ENCODE assay signal across 9 cellular contexts in the genomic region with DNA sequence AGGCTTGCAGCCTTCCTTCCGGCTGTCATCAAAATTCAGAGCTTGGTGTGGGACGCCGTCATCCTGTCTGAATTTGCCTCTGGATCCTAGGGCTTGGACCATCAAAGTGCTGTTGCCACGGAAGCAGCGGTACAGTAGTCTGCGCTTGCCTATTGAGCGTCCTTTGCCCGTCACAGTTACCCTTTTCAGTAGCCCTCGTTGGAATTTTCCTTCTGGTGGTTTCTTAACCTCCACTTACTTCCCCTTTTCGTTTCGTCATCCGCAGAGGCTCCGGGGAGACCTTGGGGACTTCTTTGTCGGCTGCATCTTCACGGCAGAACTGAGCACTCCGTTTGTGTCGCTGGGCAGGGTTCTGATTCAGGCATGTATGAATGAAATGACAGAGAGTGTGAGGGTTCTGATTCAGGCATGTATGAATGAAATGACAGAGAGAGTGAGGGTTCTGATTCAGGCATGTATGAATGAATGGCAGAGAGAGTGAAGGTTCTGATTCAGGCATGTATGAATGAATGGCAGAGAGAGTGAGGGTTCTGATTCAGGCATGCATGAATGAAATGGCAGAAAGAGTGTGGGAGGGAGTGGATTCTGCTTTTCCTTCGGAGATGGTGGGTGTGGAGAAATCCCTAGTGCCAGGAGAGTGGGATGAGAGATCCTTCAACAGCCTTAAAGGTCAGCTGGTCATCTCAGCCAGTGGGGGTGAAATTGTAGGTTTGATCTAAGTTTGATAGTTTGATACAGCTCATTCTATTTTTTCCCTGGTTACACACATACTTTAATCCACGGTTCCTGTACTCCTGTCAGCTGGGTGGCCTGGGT. TPM values are rescaled to one million over a fixed set of nuclear protein-coding genes. Genes with fewer than 3 reads are reported as not detected.
DNase-seq lines count a peak whose midpoint lies in the region; ATAC-seq and TF ChIP-seq lines count a peak whose summit lies in the region.
"Had no signal": no experiment of that assay in that cellular context is flagged by ENCODE, and none has a peak within 500 bp of the region (broad histone marks: within the 10 kb centered on the region; RNA-seq: fewer than 3 reads in every experiment).

No MANE protein-coding gene starts in this region.

- H3K4me1 Mint-ChIP-seq in mesothelial cell of epicardium: no peaks in the 10 kb centered on the region

- H3K4me3 ChIP-seq in trophoblast cell (ENCODE audit: low read depth, low read length) (no peak overlapping the region), lower leg skin (ENCODE audit: low read depth, poor library complexity, severe bottlenecking) (no peak overlapping the region)

- H2BK12ac ChIP-seq in trophoblast cell (ENCODE audit: low read length): no peak overlapping the region

- H3K79me2 ChIP-seq in trophoblast cell (ENCODE audit: control insufficient read depth, insufficient read depth, low read length, poor library complexity): no peaks in the 10 kb centered on the region

- no peak overlapping the region for H4K91ac ChIP-seq in trophoblast cell (ENCODE audit: low read depth, low read length)

- H3K9ac ChIP-seq in trophoblast cell (ENCODE audit: low read length): no peak overlapping the region

- no peak overlapping the region for H3K27ac ChIP-seq in trophoblast cell (ENCODE audit: low read depth, low read length)
- H3K27ac ChIP-seq: 22Rv1 had no signal

- no CpG with 5 or more reads among the region's 19 CpGs for WGBS in trophoblast cell (ENCODE audit: extremely low coverage, insufficient coverage, insufficient read length)
- WGBS in lower leg skin, 2 donors: 82% methylated on average over 19 of the region's 19 CpGs

- no peak overlapping the region for H2BK120ac ChIP-seq in trophoblast cell (ENCODE audit: insufficient read depth, low read length, poor library complexity)

- no peak overlapping the region for H2AK5ac ChIP-seq in trophoblast cell (ENCODE audit: low read length)

- no peak overlapping the region for H3K4me2 ChIP-seq in trophoblast cell (ENCODE audit: low read length)

- H3K36me3 ChIP-seq in trophoblast cell (ENCODE audit: control insufficient read depth in 1 of 2, insufficient read depth in 2 of 2, low read length in 2 of 2): peaks cover 50 to 54% of the 10 kb centered on the region in 2 experiments

- H3K4me1 ChIP-seq in trophoblast cell (ENCODE audit: control insufficient read depth in 1 of 2, insufficient read depth in 2 of 2, low read length in 2 of 2): no peaks in the 10 kb centered on the region

- H3K4me3 Mint-ChIP-seq in mesothelial cell of epicardium: no peak overlapping the region

- intact Hi-C loops in lower leg skin (cut with DNase I; ENCODE audit: low total_unique reads): no loop called here

- no peak overlapping the region for H4K12ac ChIP-seq in trophoblast cell (ENCODE audit: low read depth, low read length)

- no peak overlapping the region for H3K4ac ChIP-seq in trophoblast cell (ENCODE audit: low read depth, low read length)

- no peak overlapping the region for H3K18ac ChIP-seq in trophoblast cell (ENCODE audit: low read length)

- H3K14ac ChIP-seq in trophoblast cell (ENCODE audit: low read length): no peak overlapping the region

- TF ChIP-seq POLR2A in lower leg skin (IDR thresholded peaks at IDR 0.05): no peak

- H3K27me3 ChIP-seq in trophoblast cell (ENCODE audit: insufficient read depth, low read length): no peaks in the 10 kb centered on the region

- peak; percentile 87 to 89 for ATAC-seq in activated CD4-positive, CD25-positive, alpha-beta regulatory T cell treated with anti-CD3 and anti-CD28 coated beads, Interleukin-2, amount 50 U/mL, for 24 hours
- peak; percentile 62 for ATAC-seq in HG03135 (IDR thresholded peaks at IDR 0.05; ENCODE audit: unreplicated experiment)

- H4K8ac ChIP-seq in trophoblast cell (ENCODE audit: low read depth, low read length): no peak overlapping the region

- H3K9me3 ChIP-seq in trophoblast cell (ENCODE audit: insufficient read depth, low read depth, low read length): no peaks in the 10 kb centered on the region

- H3K27me3 Mint-ChIP-seq in mesothelial cell of epicardium (ENCODE audit: low read depth): no peaks in the 10 kb centered on the region

- H3K36me3 Mint-ChIP-seq in mesothelial cell of epicardium: peaks cover 27% of the 10 kb centered on the region

- TF ChIP-seq CTCF in mesothelial cell of epicardium (IDR thresholded peaks at IDR 0.05; ENCODE audit: unreplicated experiment) (no peak), lower leg skin (IDR thresholded peaks at IDR 0.05) (no peak)

- H3K9me3 Mint-ChIP-seq in mesothelial cell of epicardium: no peaks in the 10 kb centered on the region

- H2BK5ac ChIP-seq in trophoblast cell (ENCODE audit: low read depth, low read length, poor library complexity): no peak overlapping the region

- no peaks in the 10 kb centered on the region for H3K79me1 ChIP-seq in trophoblast cell (ENCODE audit: low read length)

- no peak overlapping the region for H3K27ac Mint-ChIP-seq in mesothelial cell of epicardium

- no peak overlapping the region for H3K23ac ChIP-seq in trophoblast cell (ENCODE audit: low read length)

- DNase-seq in activated CD4-positive, CD25-positive, alpha-beta regulatory T cell (lab: John Stamatoyannopoulos, UW): no peak
- DNase-seq in activated CD4-positive, alpha-beta T cell treated with anti-CD3 and anti-CD28 coated beads, Interleukin-2, amount 50 U/mL, for 48 hours: peak; percentile 37 to 47
- peak; percentile 31 to 44 for DNase-seq in trophoblast cell
- no peak for DNase-seq in mesothelial cell of epicardium (ENCODE audit: low spot score in 2 of 2, unreplicated experiment in 2 of 2)
- DNase-seq in lower leg skin (ENCODE audit: low spot score in 2 of 2): no peak
- DNase-seq in GOT3 (lab: John Stamatoyannopoulos, UW): no peak

- no peak overlapping the region for H2AFZ ChIP-seq in trophoblast cell (ENCODE audit: insufficient read depth, low read length, poor library complexity)

RNA-seq across cellular contexts. Expression of gene TLCD3A, which starts 8.1 kb away (rescaled TPM):
- polyA plus RNA-seq in trophoblast cell (2013): 26.9 and 27.7 TPM in 2 replicates
- 25.3 to 28.3 TPM (median 27.7 TPM) in 3 replicates for total RNA-seq in mesothelial cell of epicardium
- 100 to 1,000 TPM in 1 of 4 donors, 10 to 100 TPM in 3; 75.2 to 111 (median 78.8) TPM for total RNA-seq in lower leg skin

RNA-seq across cellular contexts. Expression of gene GEMIN4, which starts 11.6 kb away (rescaled TPM):
- 16.2 and 17.2 TPM in 2 replicates for polyA plus RNA-seq in trophoblast cell (2013)
- total RNA-seq in mesothelial cell of epicardium (28.6 to 35.8 TPM (median 35.4 TPM) in 3 replicates), lower leg skin (10 to 100 TPM; 27.7 to 48.3 (median 37.7) TPM)

RNA-seq across cellular contexts. Expression of gene VPS53, which starts 25.8 kb away (rescaled TPM):
- 18.8 and 19.3 TPM in 2 replicates for polyA plus RNA-seq in trophoblast cell (2013)
- 73.7 to 79.7 TPM (median 76.2 TPM) in 3 replicates for total RNA-seq in mesothelial cell of epicardium
- 10 to 100 TPM; 25.6 to 44.2 (median 29.4) TPM for total RNA-seq in lower leg skin

RNA-seq across cellular contexts. Expression of gene GLOD4, which starts 41.6 kb away (rescaled TPM):
- polyA plus RNA-seq in trophoblast cell (2013): 35.3 and 36.5 TPM in 2 replicates
- 72.1 to 77.2 TPM (median 76.9 TPM) in 3 replicates for total RNA-seq in mesothelial cell of epicardium
- total RNA-seq in lower leg skin: 10 to 100 TPM; 69.7 to 99.5 (median 84.0) TPM

RNA-seq across cellular contexts. Expression of gene MRM3, which starts 41.7 kb away (rescaled TPM):
- 9.8 and 11.1 TPM in 2 replicates for polyA plus RNA-seq in trophoblast cell (2013)
- total RNA-seq in mesothelial cell of epicardium (13.5 to 18.9 TPM (median 16.5 TPM) in 3 replicates), lower leg skin (10 to 100 TPM; 28.9 to 44.9 (median 35.8) TPM)

Comparison
In these comparisons a context has a peak if more than half of its experiments do, and no peak if none do; other contexts are left out.
1. DNase-seq: peak in activated CD4-positive, alpha-beta T cell treated with anti-CD3 and anti-CD28 coated beads, Interleukin-2, amount 50 U/mL, for 48 hours (2 of 2) and trophoblast cell (2 of 2); none in activated CD4-positive, CD25-positive, alpha-beta regulatory T cell (0 of 4), mesothelial cell of epicardium (0 of 2), lower leg skin (0 of 2) and GOT3 (single experiment).